10 cellular contexts compared by ENCODE assay signal in the genomic region with DNA sequence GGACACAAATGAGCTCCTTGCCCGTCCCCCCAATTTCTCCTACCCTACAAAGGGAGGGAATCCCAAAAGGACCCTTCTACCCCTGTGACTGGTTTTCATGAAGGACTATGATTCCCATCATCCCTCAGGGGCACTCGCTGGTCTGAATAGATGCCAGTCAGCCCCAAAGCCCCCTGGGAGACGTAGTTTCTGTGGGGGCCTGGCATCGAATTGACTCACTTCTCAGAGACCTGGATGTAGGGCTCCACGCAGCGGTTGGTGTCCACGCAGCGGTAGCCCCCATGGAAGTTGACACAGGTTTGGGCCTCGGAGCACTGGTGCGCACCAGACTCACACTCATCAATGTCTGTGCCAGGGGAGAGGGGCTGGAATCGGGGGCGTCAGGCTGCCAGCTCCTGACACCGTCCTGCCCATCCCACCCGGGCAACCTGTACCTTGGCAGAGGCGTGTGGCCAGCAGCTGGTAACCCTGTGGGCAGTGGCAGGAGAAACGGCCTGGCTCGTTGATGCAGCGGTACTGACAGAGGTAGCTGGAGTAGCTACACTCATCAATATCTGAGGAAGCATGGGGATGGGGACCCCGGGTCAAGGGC. TPM values are rescaled to one million over a fixed set of nuclear protein-coding genes. Genes with fewer than 3 reads are reported as not detected.
DNase-seq lines count a peak whose midpoint lies in the region; ATAC-seq and TF ChIP-seq lines count a peak whose summit lies in the region.
"Had no signal": no experiment of that assay in that cellular context is flagged by ENCODE, and none has a peak within 500 bp of the region (broad histone marks: within the 10 kb centered on the region; RNA-seq: fewer than 3 reads in every experiment).

No MANE protein-coding gene starts in this region.

- no peak overlapping the region for H3K14ac ChIP-seq in neuronal stem cell (ENCODE audit: low read length)

- 90 to 94% methylated on average over 17 to 18 of the region's 19 CpGs for WGBS in endodermal cell (ENCODE audit: insufficient coverage in 1 of 2, insufficient read length in 1 of 2), 2 experiments
- no CpG with 5 or more reads among the region's 19 CpGs for WGBS in neuronal stem cell (ENCODE audit: extremely low coverage in 2 of 2, insufficient read length in 2 of 2, insufficient replicate concordance in 1 of 2), 2 donors

- ATAC-seq in foreskin keratinocyte: no peak
- ATAC-seq in HG02973 (IDR thresholded peaks at IDR 0.05; ENCODE audit: unreplicated experiment): no peak

- H3K9me3 Mint-ChIP-seq in endodermal cell: no peaks in the 10 kb centered on the region

- no peak overlapping the region for H3K18ac ChIP-seq in neuronal stem cell (ENCODE audit: low read length)

- no peak overlapping the region for H3K23ac ChIP-seq in neuronal stem cell (ENCODE audit: low read depth, low read length, poor library complexity)

- H3K4me2 ChIP-seq in neuronal stem cell (ENCODE audit: insufficient read depth, low read length, poor library complexity, severe bottlenecking): peak overlapping the region; percentile 67

- H3K27me3 ChIP-seq in endodermal cell (ENCODE audit: control insufficient read depth, insufficient read depth, low read length, poor library complexity, severe bottlenecking): no peaks in the 10 kb centered on the region
- H3K27me3 ChIP-seq in neuronal stem cell (ENCODE audit: control insufficient read depth in 3 of 3, insufficient read depth in 3 of 3, low read depth in 1 of 3, low read length in 3 of 3): peaks cover 0 to 4% (median 0%) of the 10 kb centered on the region in 3 experiments
- H3K27me3 ChIP-seq in foreskin keratinocyte: no peaks in the 10 kb centered on the region

- H2BK12ac ChIP-seq in neuronal stem cell (ENCODE audit: low read length): no peak overlapping the region

- peaks cover 53% of the 10 kb centered on the region for H3K36me3 Mint-ChIP-seq in endodermal cell (ENCODE audit: low read depth)

- no peaks in the 10 kb centered on the region for H3K4me1 ChIP-seq in endodermal cell (ENCODE audit: control insufficient read depth, insufficient read depth, low read length)
- peaks cover 5 to 20% of the 10 kb centered on the region in 2 donors for H3K4me1 ChIP-seq in neuronal stem cell (ENCODE audit: control insufficient read depth in 2 of 2, insufficient read depth in 1 of 2, low read depth in 1 of 2, low read length in 2 of 2)
- no peaks in the 10 kb centered on the region for H3K4me1 ChIP-seq in foreskin keratinocyte

- peak overlapping the region; percentile 51 for H3K4me3 Mint-ChIP-seq in endodermal cell

- H3K27ac ChIP-seq in endodermal cell (ENCODE audit: low read depth, low read length) (no peak overlapping the region), neuronal stem cell (replicated peaks; ENCODE audit: low read length) (no peak overlapping the region), foreskin keratinocyte (no peak overlapping the region)
- H3K27ac ChIP-seq: VCaP had no signal

- H3K4me3 ChIP-seq in endodermal cell (ENCODE audit: low read length) (no peak overlapping the region), neuronal stem cell (ENCODE audit: low read length in 2 of 2) (peak overlapping the region in 1 of 2 donors; percentile 84)

- H3K9ac ChIP-seq in endodermal cell (ENCODE audit: extremely low read depth, low read length, poor library complexity, severe bottlenecking) (no peak overlapping the region), neuronal stem cell (ENCODE audit: low read depth, low read length, poor library complexity) (no peak overlapping the region)

- H2AFZ ChIP-seq in neuronal stem cell (ENCODE audit: low read length): no peak overlapping the region

- H4K91ac ChIP-seq in neuronal stem cell (ENCODE audit: low read depth, low read length, poor library complexity): no peak overlapping the region

- H2BK120ac ChIP-seq in neuronal stem cell (ENCODE audit: low read depth, low read length): no peak overlapping the region

- H2BK5ac ChIP-seq in neuronal stem cell (ENCODE audit: low read length): no peak overlapping the region

- no peak overlapping the region for H2AK5ac ChIP-seq in neuronal stem cell (ENCODE audit: low read depth, low read length)

- no peak overlapping the region for H3K4ac ChIP-seq in neuronal stem cell (ENCODE audit: low read length)

- H3K27me3 Mint-ChIP-seq in endodermal cell (ENCODE audit: insufficient read depth): no peaks in the 10 kb centered on the region

- peak; percentile 37 for DNase-seq in NCI-H2227 (lab: John Stamatoyannopoulos, UW; ENCODE audit: unreplicated experiment)
- no peak for DNase-seq in NCI-H2227 treated with DMSO at 0.1 percent for 48 hours (lab: John Stamatoyannopoulos, UW)
- peak; percentile 47 for DNase-seq in M059J (ENCODE audit: low read depth)
- peak; percentile 86 for DNase-seq in endodermal cell
- peak; percentile 62 for DNase-seq in neuronal stem cell (ENCODE audit: low spot score)
- DNase-seq in mesenteric fat pad (ENCODE audit: low spot score): no peak
- no peak for DNase-seq in foreskin keratinocyte
- DNase-seq: amniotic stem cell had no signal

- no peak overlapping the region for H4K8ac ChIP-seq in neuronal stem cell (ENCODE audit: low read depth, low read length)

- peaks cover 8% of the 10 kb centered on the region for H3K4me1 Mint-ChIP-seq in endodermal cell

- H3K36me3 ChIP-seq in endodermal cell (ENCODE audit: control insufficient read depth, insufficient read depth, low read length) (peaks cover 61% of the 10 kb centered on the region), neuronal stem cell (replicated peaks in 1 of 2; ENCODE audit: control insufficient read depth in 2 of 2, insufficient read depth in 2 of 2, low read length in 2 of 2) (peaks cover 24 to 47% of the 10 kb centered on the region in 2 donors)

- H3K27ac Mint-ChIP-seq in endodermal cell: no peak overlapping the region

- H3K79me1 ChIP-seq in neuronal stem cell (ENCODE audit: low read depth, low read length): peaks cover 6% of the 10 kb centered on the region

- H3K9me3 ChIP-seq in endodermal cell (ENCODE audit: control insufficient read depth, low read length) (no peaks in the 10 kb centered on the region), neuronal stem cell (replicated peaks in 1 of 2; ENCODE audit: control insufficient read depth in 2 of 2, insufficient read depth in 1 of 2, low read depth in 1 of 2, low read length in 2 of 2) (no peaks in the 10 kb centered on the region)

- no peak for TF ChIP-seq CTCF in endodermal cell (conservative IDR thresholded peaks at IDR 0.05)
- no peak for TF ChIP-seq CTCF in foreskin keratinocyte (conservative IDR thresholded peaks at IDR 0.05)

- H2BK15ac ChIP-seq in neuronal stem cell (ENCODE audit: low read length): no peak overlapping the region

RNA-seq across cellular contexts. Expression of a gene that starts 4.4 kb away (rescaled TPM):
- total RNA-seq in M059J (2014; rRNA removed; shearing (Covaris generic)): 14.4 and 25.3 TPM in 2 replicates
- total RNA-seq in endodermal cell (10 to 100 TPM; 84.5 to 99.6 TPM), mesenteric fat pad (87.7 TPM), foreskin keratinocyte (12.3 and 16.4 TPM in 2 replicates)
- polyA plus RNA-seq in endodermal cell (2013, experiment 1 of 2): 44.2 TPM
- 46.6 TPM for polyA plus RNA-seq in endodermal cell (2013, experiment 2 of 2)
- 44.5 TPM for polyA plus RNA-seq in neuronal stem cell (2013, experiment 1 of 2)
- 44.0 TPM for polyA plus RNA-seq in neuronal stem cell (2013, experiment 2 of 2)
- 15.8 and 19.4 TPM in 2 replicates for polyA plus RNA-seq in foreskin keratinocyte

RNA-seq across cellular contexts. Expression of a gene that starts 7.9 kb away (rescaled TPM):
- 22.7 and 42.4 TPM in 2 replicates for total RNA-seq in M059J (2014; rRNA removed; shearing (Covaris generic))
- total RNA-seq in endodermal cell (10 to 100 TPM; 51.0 to 64.5 TPM), mesenteric fat pad (38.0 TPM), foreskin keratinocyte (51.0 and 59.8 TPM in 2 replicates)
- 64.5 TPM for polyA plus RNA-seq in endodermal cell (2013, experiment 1 of 2)
- 60.0 TPM for polyA plus RNA-seq in endodermal cell (2013, experiment 2 of 2)
- 25.3 TPM for polyA plus RNA-seq in neuronal stem cell (2013, experiment 1 of 2)
- polyA plus RNA-seq in neuronal stem cell (2013, experiment 2 of 2): 26.7 TPM
- polyA plus RNA-seq in foreskin keratinocyte: 44.5 and 50.1 TPM in 2 replicates

RNA-seq across cellular contexts. Expression of a gene that starts 10.2 kb away (rescaled TPM):
- total RNA-seq in M059J (2014; rRNA removed; shearing (Covaris generic)): 1,801 and 2,276 TPM in 2 replicates
- total RNA-seq in endodermal cell (1,000 to 10,000 TPM; 1,218 to 1,284 TPM), mesenteric fat pad (818 TPM), foreskin keratinocyte (1,336 TPM in 2 replicates)
- 1,019 TPM for polyA plus RNA-seq in endodermal cell (2013, experiment 1 of 2)
- polyA plus RNA-seq in endodermal cell (2013, experiment 2 of 2): 1,005 TPM
- 860 TPM for polyA plus RNA-seq in neuronal stem cell (2013, experiment 1 of 2)
- 866 TPM for polyA plus RNA-seq in neuronal stem cell (2013, experiment 2 of 2)
- 2,195 and 2,324 TPM in 2 replicates for polyA plus RNA-seq in foreskin keratinocyte

RNA-seq across cellular contexts. Expression of a gene that starts 11.5 kb away (rescaled TPM):
- total RNA-seq in M059J (2014; rRNA removed; shearing (Covaris generic)): 0.49 and 1.5 TPM in 2 replicates
- total RNA-seq in endodermal cell (not detected), mesenteric fat pad (1.3 TPM), foreskin keratinocyte (not detected in 2 replicates)
- polyA plus RNA-seq in endodermal cell (2013, experiment 1 of 2): not detected
- polyA plus RNA-seq in endodermal cell (2013, experiment 2 of 2): not detected
- not detected for polyA plus RNA-seq in neuronal stem cell (2013, experiment 1 of 2)
- not detected for polyA plus RNA-seq in neuronal stem cell (2013, experiment 2 of 2)
- not detected in 2 replicates for polyA plus RNA-seq in foreskin keratinocyte

RNA-seq across cellular contexts. Expression of a gene that starts 20.1 kb away (rescaled TPM):
- 149 and 165 TPM in 2 replicates for total RNA-seq in M059J (2014; rRNA removed; shearing (Covaris generic))
- 10 to 100 TPM; 81.0 to 92.0 TPM for total RNA-seq in endodermal cell
- 64.2 TPM for polyA plus RNA-seq in endodermal cell (2013, experiment 1 of 2)
- 62.7 TPM for polyA plus RNA-seq in endodermal cell (2013, experiment 2 of 2)
- 53.9 TPM for polyA plus RNA-seq in neuronal stem cell (2013, experiment 1 of 2)
- 51.6 TPM for polyA plus RNA-seq in neuronal stem cell (2013, experiment 2 of 2)
- 46.5 TPM for total RNA-seq in mesenteric fat pad
- total RNA-seq in foreskin keratinocyte: 105 and 113 TPM in 2 replicates
- 120 and 124 TPM in 2 replicates for polyA plus RNA-seq in foreskin keratinocyte

Comparison
In these comparisons a context has a peak if more than half of its experiments do, and no peak if none do; other contexts are left out.
1. DNase-seq: peak in NCI-H2227 (single experiment), M059J (single experiment), endodermal cell (single experiment) and neuronal stem cell (single experiment); none in NCI-H2227 treated with DMSO at 0.1 percent for 48 hours (single experiment), mesenteric fat pad (single experiment) and foreskin keratinocyte (0 of 2).